Comparison of ENCODE assay signal across 17 cellular contexts in genomic region chr6:89221109-89221508, GRCh38. TPM values are rescaled to one million over a fixed set of nuclear protein-coding genes. Genes with fewer than 3 reads are reported as not detected.
DNase-seq lines count a peak whose midpoint lies in the region; ATAC-seq and TF ChIP-seq lines count a peak whose summit lies in the region.
"Had no signal": no experiment of that assay in that cellular context is flagged by ENCODE, and none has a peak within 500 bp of the region (broad histone marks: within the 10 kb centered on the region; RNA-seq: fewer than 3 reads in every experiment).

No MANE protein-coding gene starts in this region.

- H3K27ac ChIP-seq in thoracic aorta (peak overlapping the region; percentile 52 to 53), dorsolateral prefrontal cortex (no peak overlapping the region)

- H3K4me1 ChIP-seq in thoracic aorta (ENCODE audit: control insufficient read depth in 1 of 2, low read depth in 2 of 2) = peaks cover 12 to 41% of the 10 kb centered on the region in 2 donors
- H3K4me1 ChIP-seq: BE2C had no signal

- intact Hi-C loops in dorsolateral prefrontal cortex (cut with DNase I) = no loop called here

- peak; percentile 19 for DNase-seq in Jurkat, Clone E6-1 (ENCODE audit: low read depth, low spot score)
- DNase-seq in RPMI8226 (peak; percentile 31), myocyte (ENCODE audit: low read depth) (peak; percentile 20), thoracic aorta (ENCODE audit: low spot score) (no peak), GOT3 (lab: John Stamatoyannopoulos, UW) (no peak), dorsolateral prefrontal cortex (no peak)
- DNase-seq: ACHN; BE2C; C1 segment of cervical spinal cord; CD4-positive, CD25-positive, alpha-beta regulatory T cell; DMS153; DMS79; GF-D8; HCEC 1CT had no signal

- no peak overlapping the region for H3K4me3 ChIP-seq in Jurkat, Clone E6-1 (ENCODE audit: low read length)
- H3K4me3 ChIP-seq in thoracic aorta (no peak overlapping the region), dorsolateral prefrontal cortex (no peak overlapping the region)
- H3K4me3 ChIP-seq: K562 had no signal

- TF ChIP-seq CTCF in thoracic aorta (IDR thresholded peaks at IDR 0.05) (no peak), dorsolateral prefrontal cortex (IDR thresholded peaks at IDR 0.05 in 54 of 56, conservative IDR thresholded peaks at IDR 0.05 in 2 of 56; ENCODE audit: low read depth in 1 of 56, partially characterized antibody in 56 of 56) (no peak)

- H3K27me3 ChIP-seq in thoracic aorta (replicated peaks; ENCODE audit: insufficient read depth) (no peaks in the 10 kb centered on the region), dorsolateral prefrontal cortex (no peaks in the 10 kb centered on the region)
- H3K27me3 ChIP-seq: BE2C had no signal

- no peaks in the 10 kb centered on the region for H3K9me3 ChIP-seq in thoracic aorta
- H3K9me3 ChIP-seq: BE2C had no signal

- H3K36me3 ChIP-seq in thoracic aorta = no peaks in the 10 kb centered on the region
- H3K36me3 ChIP-seq: BE2C had no signal

- ATAC-seq in thoracic aorta (ENCODE audit: insufficient number of reproducible peaks, low FRiP score, low read depth) (no peak), GM21619 (IDR thresholded peaks at IDR 0.05; ENCODE audit: unreplicated experiment) (no peak)
- ATAC-seq: K562 had no signal

RNA-seq across cellular contexts. Expression of gene GABRR1, which starts 4.0 kb away (rescaled TPM):
- not detected for polyA plus RNA-seq in Jurkat, Clone E6-1 (2012; ENCODE audit: insufficient read depth, insufficient read length)
- total RNA-seq in myocyte (not detected in 2 replicates), thoracic aorta (1 to 10 TPM in 1 of 2 donors, not detected in 1; 5.4 TPM), dorsolateral prefrontal cortex (not detected)
- 0.04 TPM for polyA plus RNA-seq in myocyte (2012)
- total RNA-seq: CD4-positive, CD25-positive, alpha-beta regulatory T cell; H4; K562 had no signal
- polyA plus RNA-seq: CD4-positive, CD25-positive, alpha-beta regulatory T cell; K562 had no signal

Comparison
In these comparisons a context has a peak if more than half of its experiments do, and no peak if none do; other contexts are left out.
1. DNase-seq: peak in Jurkat, Clone E6-1 (single experiment), RPMI8226 (single experiment) and myocyte (single experiment); none in thoracic aorta (single experiment), GOT3 (single experiment) and dorsolateral prefrontal cortex (0 of 10).
2. H3K27ac ChIP-seq: peak in thoracic aorta (2 of 2); none in dorsolateral prefrontal cortex (0 of 59).